In genomic region chr11:128905345-128906184, GRCh38 we compare ENCODE assay signal across 8 cellular contexts. TPM values are rescaled to one million over a fixed set of nuclear protein-coding genes. Genes with fewer than 3 reads are reported as not detected.
A peak's percentile ranks its signal among the peaks of the same experiment; 100 is the strongest.
DNase-seq lines count a peak whose midpoint lies in the region; ATAC-seq and TF ChIP-seq lines count a peak whose summit lies in the region.

No MANE protein-coding gene starts in this region.

- TF ChIP-seq POLR2A in esophagus muscularis mucosa (IDR thresholded peaks at IDR 0.05; ENCODE audit: low read depth) (no peak), vagina (IDR thresholded peaks at IDR 0.05) (no peak)

- H3K4me1 Mint-ChIP-seq in HFFc6 (ENCODE audit: low read depth) (peaks cover 75% of the 10 kb centered on the region), nephron (peaks cover 32% of the 10 kb centered on the region)
- H3K4me1 Mint-ChIP-seq in activated CD8-positive, alpha-beta memory T cell treated with anti-CD3 and anti-CD28 coated beads, Interleukin-2, amount 10 ng/mL, durations not matched to agents 7 days and 5 days: peaks cover 15% of the 10 kb centered on the region

- no peaks in the 10 kb centered on the region for H3K36me3 Mint-ChIP-seq in HFFc6 (ENCODE audit: low read depth)
- H3K36me3 Mint-ChIP-seq in activated CD8-positive, alpha-beta memory T cell treated with anti-CD3 and anti-CD28 coated beads, Interleukin-2, amount 10 ng/mL, durations not matched to agents 7 days and 5 days: no peaks in the 10 kb centered on the region
- H3K36me3 Mint-ChIP-seq in nephron (ENCODE audit: low read depth): no peaks in the 10 kb centered on the region

- DNase-seq in NCI-H1436 (lab: John Stamatoyannopoulos, UW) (peak; percentile 64), NCI-H1436 treated with DMSO at 0.1 percent for 48 hours (lab: John Stamatoyannopoulos, UW) (no peak), HFFc6 (peak; percentile 4), NCI-H2107 (lab: John Stamatoyannopoulos, UW) (peak; percentile 42), esophagus muscularis mucosa (ENCODE audit: extremely low spot score) (no peak), vagina (ENCODE audit: extremely low spot score in 2 of 2) (no peak)
- DNase-seq in activated CD8-positive, alpha-beta memory T cell treated with anti-CD3 and anti-CD28 coated beads, Interleukin-2, amount 10 ng/mL, durations not matched to agents 7 days and 5 days: peak; percentile 52

- H3K9me3 ChIP-seq in esophagus muscularis mucosa (no peaks in the 10 kb centered on the region), vagina (no peaks in the 10 kb centered on the region)

- H3K36me3 ChIP-seq in esophagus muscularis mucosa (no peaks in the 10 kb centered on the region), vagina (no peaks in the 10 kb centered on the region)

- H3K4me3 ChIP-seq in esophagus muscularis mucosa (peak overlapping the region; percentile 58 to 67 (median 60)), vagina (peak overlapping the region; percentile 57 to 64)

- ATAC-seq in activated CD8-positive, alpha-beta memory T cell treated with anti-CD3 and anti-CD28 coated beads, Interleukin-2, amount 10 ng/mL, durations not matched to agents 7 days and 5 days: peak; percentile 68

- no peak overlapping the region for H3K27ac Mint-ChIP-seq in HFFc6
- no peak overlapping the region for H3K27ac Mint-ChIP-seq in activated CD8-positive, alpha-beta memory T cell treated with anti-CD3 and anti-CD28 coated beads, Interleukin-2, amount 10 ng/mL, durations not matched to agents 7 days and 5 days
- H3K27ac Mint-ChIP-seq in nephron: no peak overlapping the region

- H3K4me3 Mint-ChIP-seq in HFFc6: peak overlapping the region; percentile 82
- H3K4me3 Mint-ChIP-seq in activated CD8-positive, alpha-beta memory T cell treated with anti-CD3 and anti-CD28 coated beads, Interleukin-2, amount 10 ng/mL, durations not matched to agents 7 days and 5 days: peak overlapping the region; percentile 58
- H3K4me3 Mint-ChIP-seq in nephron: peak overlapping the region; percentile 75 to 81 (median 80)

- H3K4me1 ChIP-seq in esophagus muscularis mucosa: peaks cover 23 to 55% (median 30%) of the 10 kb centered on the region in 4 donors
- H3K4me1 ChIP-seq in vagina: peaks cover 46% of the 10 kb centered on the region

- TF ChIP-seq CTCF in HFFc6 (IDR thresholded peaks at IDR 0.05) (peak; percentile 78), esophagus muscularis mucosa (IDR thresholded peaks at IDR 0.05) (peak; percentile 25 to 57 (median 41)), nephron (IDR thresholded peaks at IDR 0.05; ENCODE audit: unreplicated experiment in 3 of 3) (peak; percentile 26 to 42 (median 41)), vagina (IDR thresholded peaks at IDR 0.05) (no peak)

- H3K9me3 Mint-ChIP-seq in HFFc6: no peaks in the 10 kb centered on the region
- no peaks in the 10 kb centered on the region for H3K9me3 Mint-ChIP-seq in activated CD8-positive, alpha-beta memory T cell treated with anti-CD3 and anti-CD28 coated beads, Interleukin-2, amount 10 ng/mL, durations not matched to agents 7 days and 5 days (ENCODE audit: low read depth)
- H3K9me3 Mint-ChIP-seq in nephron: no peaks in the 10 kb centered on the region

- WGBS in esophagus muscularis mucosa: 2% methylated on average over 30 of the region's 45 CpGs

- no peak for TF ChIP-seq EP300 in esophagus muscularis mucosa (IDR thresholded peaks at IDR 0.05)

- H3K27me3 Mint-ChIP-seq in HFFc6 (ENCODE audit: insufficient read depth) (peaks cover 8% of the 10 kb centered on the region; the same call in 1 of the 2 replicates), nephron (ENCODE audit: low read depth) (peaks cover 75% of the 10 kb centered on the region)
- H3K27me3 Mint-ChIP-seq in activated CD8-positive, alpha-beta memory T cell treated with anti-CD3 and anti-CD28 coated beads, Interleukin-2, amount 10 ng/mL, durations not matched to agents 7 days and 5 days: peaks cover 53% of the 10 kb centered on the region

- H3K27me3 ChIP-seq in esophagus muscularis mucosa: peaks cover 0 to 18% (median 0%) of the 10 kb centered on the region in 4 donors
- H3K27me3 ChIP-seq in vagina: no peaks in the 10 kb centered on the region

- H3K27ac ChIP-seq in esophagus muscularis mucosa (replicated peaks in 1 of 4): peak overlapping the region; percentile 53 to 68 (median 59)
- H3K27ac ChIP-seq in vagina: peak overlapping the region; percentile 54

- intact Hi-C loops in esophagus muscularis mucosa (cut with DNase I) (no loop called here), vagina (cut with DNase I) (no loop called here)

- CTCF ChIA-PET in activated CD8-positive, alpha-beta memory T cell treated with anti-CD3 and anti-CD28 coated beads, Interleukin-2, amount 10 ng/mL, durations not matched to agents 7 days and 5 days (lab: Charles Lee): interaction anchor here (0.6 to 3.7 kb wide), 9 partner anchors 12 to 789 kb away, joined by 3 to 22 read pairs (median 4); no protein-coding TSS in a partner anchor

RNA-seq across cellular contexts. Expression of gene KCNJ5, which starts 14.4 kb away (rescaled TPM):
- not detected for total RNA-seq in HFFc6 (2021; fragmentation: NEBNext Ultra II Directional; extraction: Animal tissue kit (Norgen Biotek cat#: 25700))
- total RNA-seq in activated CD8-positive, alpha-beta memory T cell treated with anti-CD3 and anti-CD28 coated beads, Interleukin-2, amount 10 ng/mL, durations not matched to agents 7 days and 5 days: not detected
- total RNA-seq in esophagus muscularis mucosa: 1 to 10 TPM in 2 of 4 donors, under 1 TPM in 2; 0.80 to 3.8 (median 1.00) TPM
- total RNA-seq in vagina: 1.5 TPM

RNA-seq across cellular contexts. Expression of gene TP53AIP1, which starts 37.1 kb away (rescaled TPM):
- total RNA-seq in HFFc6 (2021; fragmentation: NEBNext Ultra II Directional; extraction: Animal tissue kit (Norgen Biotek cat#: 25700)): not detected
- total RNA-seq in activated CD8-positive, alpha-beta memory T cell treated with anti-CD3 and anti-CD28 coated beads, Interleukin-2, amount 10 ng/mL, durations not matched to agents 7 days and 5 days: not detected
- total RNA-seq in esophagus muscularis mucosa (under 1 TPM in 1 of 4 donors, not detected in 3; 0.57 TPM), vagina (3.7 TPM)

RNA-seq across cellular contexts. Expression of gene KCNJ1, which starts 38.5 kb away (rescaled TPM):
- not detected for total RNA-seq in HFFc6 (2021; fragmentation: NEBNext Ultra II Directional; extraction: Animal tissue kit (Norgen Biotek cat#: 25700))
- not detected for total RNA-seq in activated CD8-positive, alpha-beta memory T cell treated with anti-CD3 and anti-CD28 coated beads, Interleukin-2, amount 10 ng/mL, durations not matched to agents 7 days and 5 days
- total RNA-seq in esophagus muscularis mucosa (not detected), vagina (1.5 TPM)

Comparison
In these comparisons a context has a peak if more than half of its experiments do, and no peak if none do; other contexts are left out.
1. DNase-seq: peak in NCI-H1436 (single experiment), HFFc6 (single experiment), NCI-H2107 (single experiment) and activated CD8-positive, alpha-beta memory T cell treated with anti-CD3 and anti-CD28 coated beads, Interleukin-2, amount 10 ng/mL, durations not matched to agents 7 days and 5 days (single experiment); none in NCI-H1436 treated with DMSO at 0.1 percent for 48 hours (single experiment), esophagus muscularis mucosa (single experiment) and vagina (0 of 2).
2. CTCF ChIP-seq: peak in HFFc6 (single experiment), esophagus muscularis mucosa (3 of 3) and nephron (3 of 3); none in vagina (0 of 3).
3. Peak in every context shown above with its lines, with median percentiles within 50 percentile points of each other: H3K4me3 Mint-ChIP-seq.